21 cellular contexts compared by ENCODE assay signal in genomic region chr5:67795781-67796477, GRCh38.
A peak's percentile ranks its signal among the peaks of the same experiment; 100 is the strongest.
DNase-seq lines count a peak whose midpoint lies in the region; ATAC-seq and TF ChIP-seq lines count a peak whose summit lies in the region.
"Had no signal": no experiment of that assay in that cellular context is flagged by ENCODE, and none has a peak within 500 bp of the region (broad histone marks: within the 10 kb centered on the region; RNA-seq: fewer than 3 reads in every experiment).

No MANE protein-coding gene starts in this region.

- intact Hi-C loops in esophagus muscularis mucosa (cut with DNase I) (no loop called here), heart right ventricle (cut with DNase I) (loop anchor here in 1 of 10 donors (5.0 kb wide), 1 partner anchor 494 kb away; no protein-coding TSS in a partner anchor), sigmoid colon (cut with DNase I) (loop anchor here (10.0 kb wide), 1 partner anchor 551 kb away; no protein-coding TSS in a partner anchor)

- WGBS in esophagus muscularis mucosa: 81% methylated on average over 5 of the region's 5 CpGs
- 81 to 88% methylated on average over 5 of the region's 5 CpGs for WGBS in heart right ventricle, 2 donors
- WGBS in sigmoid colon, 2 donors: 91 to 92% methylated on average over 5 of the region's 5 CpGs

- H3K36me3 ChIP-seq in esophagus muscularis mucosa: no peaks in the 10 kb centered on the region
- H3K36me3 ChIP-seq in heart right ventricle: no peaks in the 10 kb centered on the region
- no peaks in the 10 kb centered on the region for H3K36me3 ChIP-seq in sigmoid colon

- TF ChIP-seq CTCF in esophagus muscularis mucosa (IDR thresholded peaks at IDR 0.05) (no peak), heart right ventricle (IDR thresholded peaks at IDR 0.05) (no peak), sigmoid colon (IDR thresholded peaks at IDR 0.05) (no peak)

- H3K27me3 ChIP-seq in esophagus muscularis mucosa (peaks cover 0 to 3% (median 0%) of the 10 kb centered on the region in 4 donors), heart right ventricle (no peaks in the 10 kb centered on the region), sigmoid colon (no peaks in the 10 kb centered on the region)

- peak overlapping the region; percentile 52 to 76 (median 71) for H3K27ac ChIP-seq in esophagus muscularis mucosa (replicated peaks in 1 of 4)
- peak overlapping the region in 6 of 10 donors; percentile 34 to 53 (median 46) for H3K27ac ChIP-seq in heart right ventricle
- peak overlapping the region; percentile 6 to 77 (median 40) for H3K27ac ChIP-seq in sigmoid colon
- H3K27ac ChIP-seq: SK-N-MC, VCaP had no signal

- TF ChIP-seq EP300 in esophagus muscularis mucosa (IDR thresholded peaks at IDR 0.05) (no peak), sigmoid colon (IDR thresholded peaks at IDR 0.05) (no peak)

- ATAC-seq in heart right ventricle (peak in 1 of 8 donors; percentile 50), GM18511 (IDR thresholded peaks at IDR 0.05; ENCODE audit: unreplicated experiment) (no peak), GM21526 (IDR thresholded peaks at IDR 0.05; ENCODE audit: low FRiP score, unreplicated experiment) (no peak)

- H3K9me3 ChIP-seq in esophagus muscularis mucosa (no peaks in the 10 kb centered on the region), heart right ventricle (peaks cover 0 to 6% (median 0%) of the 10 kb centered on the region in 11 donors), sigmoid colon (no peaks in the 10 kb centered on the region)

- TF ChIP-seq POLR2A in esophagus muscularis mucosa (IDR thresholded peaks at IDR 0.05; ENCODE audit: low read depth) (no peak), sigmoid colon (IDR thresholded peaks at IDR 0.05) (no peak)

- H3K4me3 ChIP-seq in esophagus muscularis mucosa (no peak overlapping the region), heart right ventricle (no peak overlapping the region), sigmoid colon (no peak overlapping the region)
- H3K4me3 ChIP-seq: SK-N-MC, skin epidermis had no signal

- DNase-seq in EH (ENCODE audit: low read depth) (peak; percentile 46), esophagus muscularis mucosa (ENCODE audit: extremely low spot score) (no peak), heart right ventricle (no peak), sigmoid colon (no peak), globus pallidus (ENCODE audit: low spot score) (no peak)
- no peak for DNase-seq in activated naive CD4-positive, alpha-beta T cell (lab: John Stamatoyannopoulos, UW)
- DNase-seq: activated CD8-positive, alpha-beta memory T cell treated with anti-CD3 and anti-CD28 coated beads, Interleukin-2, amount 50 U/mL, for 48 hours; activated naive CD8-positive, alpha-beta T cell treated with anti-CD3 and anti-CD28 coated beads for 36 hours; DND-41; effector CD4-positive, alpha-beta T cell; hypothalamus; Kasumi-1; NCI-H1092 treated with DMSO at 0.1 percent for 48 hours; NCI-H2107; NCI-H510A; stimulated activated naive CD4-positive, alpha-beta T cell had no signal

- peaks cover 7 to 75% (median 40%) of the 10 kb centered on the region in 4 donors for H3K4me1 ChIP-seq in esophagus muscularis mucosa
- peaks cover 0 to 22% (median 3%) of the 10 kb centered on the region in 9 donors for H3K4me1 ChIP-seq in heart right ventricle
- H3K4me1 ChIP-seq in sigmoid colon: peaks cover 0 to 20% (median 16%) of the 10 kb centered on the region in 4 donors
